In the genomic region with DNA sequence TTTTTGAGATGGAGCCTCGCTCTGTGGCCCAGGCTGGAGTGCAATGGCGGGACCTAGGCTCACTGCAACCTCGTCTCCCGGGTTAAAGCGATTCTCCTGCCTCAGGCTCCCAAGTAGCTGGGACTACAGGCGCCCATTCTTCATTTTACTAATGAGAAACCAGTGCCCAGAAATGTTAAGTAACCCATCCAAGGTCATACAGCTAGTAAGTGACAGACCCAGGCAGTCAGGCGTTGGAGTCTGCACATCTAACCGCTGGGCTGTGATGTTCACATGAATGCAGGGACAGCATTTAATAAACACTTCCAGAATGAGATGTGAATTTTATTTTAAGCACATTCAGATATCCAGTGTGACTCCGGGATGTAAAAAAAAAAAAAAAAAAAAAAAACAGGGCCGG, we compare ENCODE assay signal across 8 cellular contexts. TPM values are rescaled to one million over a fixed set of nuclear protein-coding genes. Genes with fewer than 3 reads are reported as not detected.
DNase-seq lines count a peak whose midpoint lies in the region; TF ChIP-seq lines count a peak whose summit lies in the region.

No MANE protein-coding gene starts in this region.

- no peak overlapping the region for H2BK120ac ChIP-seq in trophoblast cell (ENCODE audit: insufficient read depth, low read length, poor library complexity)

- H3K9me3 ChIP-seq in OCI-LY7 (ENCODE audit: low read length) = no peaks in the 10 kb centered on the region
- H3K9me3 ChIP-seq in endodermal cell (ENCODE audit: control insufficient read depth, low read length) = peaks cover 3% of the 10 kb centered on the region
- H3K9me3 ChIP-seq in trophoblast cell (ENCODE audit: insufficient read depth, low read depth, low read length) = no peaks in the 10 kb centered on the region

- H4K91ac ChIP-seq in trophoblast cell (ENCODE audit: low read depth, low read length) = no peak overlapping the region

- no peaks in the 10 kb centered on the region for H3K27me3 ChIP-seq in endodermal cell (ENCODE audit: control insufficient read depth, insufficient read depth, low read length, poor library complexity, severe bottlenecking)
- H3K27me3 ChIP-seq in trophoblast cell (ENCODE audit: insufficient read depth, low read length) = no peaks in the 10 kb centered on the region

- H3K36me3 ChIP-seq in OCI-LY7 (ENCODE audit: insufficient read depth, low read length) (peaks cover 11% of the 10 kb centered on the region), endodermal cell (ENCODE audit: control insufficient read depth, insufficient read depth, low read length) (peaks cover 5% of the 10 kb centered on the region), trophoblast cell (ENCODE audit: control insufficient read depth in 1 of 2, insufficient read depth in 2 of 2, low read length in 2 of 2) (no peaks in the 10 kb centered on the region)

- peaks cover 22% of the 10 kb centered on the region for H3K4me1 ChIP-seq in OCI-LY7 (ENCODE audit: insufficient read depth, low read length, poor library complexity, severe bottlenecking)
- H3K4me1 ChIP-seq in endodermal cell (ENCODE audit: control insufficient read depth, insufficient read depth, low read length) = no peaks in the 10 kb centered on the region
- peaks cover 2 to 3% of the 10 kb centered on the region in 2 experiments for H3K4me1 ChIP-seq in trophoblast cell (ENCODE audit: control insufficient read depth in 1 of 2, insufficient read depth in 2 of 2, low read length in 2 of 2)

- H3K9me3 Mint-ChIP-seq in endodermal cell = no peaks in the 10 kb centered on the region

- H3K14ac ChIP-seq in trophoblast cell (ENCODE audit: low read length) = no peak overlapping the region

- POLR2A ChIA-PET in OCI-LY7 (lab: Charles Lee) = interaction anchor here (0.6 to 2.3 kb wide), 4 partner anchors 22 to 81 kb away, joined by 3 to 11 read pairs (median 4); partner anchors contain the start of gene CPSF2

- intact Hi-C loops in OCI-LY7 (cut with micrococcal nuclease; ENCODE audit: unreplicated experiment) = loop anchor here (2.0 kb wide), 1 partner anchor 66 kb away; the partner anchor contains the start of gene ATXN3
- intact Hi-C loops in head of caudate nucleus (cut with DNase I) = loop anchor here (2.0 kb wide), 1 partner anchor 66 kb away; the partner anchor contains the start of gene ATXN3

- H3K4ac ChIP-seq in trophoblast cell (ENCODE audit: low read depth, low read length) = no peak overlapping the region

- CTCF ChIA-PET in OCI-LY7 (lab: Charles Lee; ENCODE audit: unreplicated experiment) = no interaction called here

- DNase-seq in GM12864 (ENCODE audit: low read depth) (no peak), OCI-LY7 (ENCODE audit: low spot score) (peak; percentile 4), endodermal cell (no peak), trophoblast cell (no peak), DMS153 (lab: John Stamatoyannopoulos, UW) (no peak), NCI-H1436 treated with DMSO at 0.1 percent for 48 hours (lab: John Stamatoyannopoulos, UW) (no peak), head of caudate nucleus (no peak), GM13977 (ENCODE audit: low spot score) (no peak)

- TF ChIP-seq CTCF in GM12864 (IDR thresholded peaks at IDR 0.05; ENCODE audit: low read depth, low read length, missing control alignments) (no peak), OCI-LY7 (conservative IDR thresholded peaks at IDR 0.05; ENCODE audit: low read length) (no peak), endodermal cell (conservative IDR thresholded peaks at IDR 0.05) (no peak), GM13977 (IDR thresholded peaks at IDR 0.05; ENCODE audit: extremely low read depth, insufficient read depth, missing control alignments) (no peak)

- H3K79me2 ChIP-seq in OCI-LY7 (ENCODE audit: insufficient read depth, low read depth, low read length) (peaks cover 43% of the 10 kb centered on the region), trophoblast cell (ENCODE audit: control insufficient read depth, insufficient read depth, low read length, poor library complexity) (peaks cover 7% of the 10 kb centered on the region)

- H3K18ac ChIP-seq in trophoblast cell (ENCODE audit: low read length) = peak overlapping the region; percentile 74

- in situ Hi-C loops in GM13977 (cut with MboI; ENCODE audit: low pct_unique_long_range_greater_than_20kb, low sequenced_read_pairs, unreplicated experiment) = no loop called here

- peaks cover 7% of the 10 kb centered on the region for H3K36me3 Mint-ChIP-seq in endodermal cell (ENCODE audit: low read depth)

- H4K12ac ChIP-seq in trophoblast cell (ENCODE audit: low read depth, low read length) = peak overlapping the region; percentile 65

- no peak overlapping the region for H2BK12ac ChIP-seq in trophoblast cell (ENCODE audit: low read length)

- no peaks in the 10 kb centered on the region for H3K9me2 ChIP-seq in OCI-LY7 (ENCODE audit: insufficient read depth, low read length)

- H2AFZ ChIP-seq in OCI-LY7 (ENCODE audit: low read length) (peak overlapping the region; percentile 74; the same call in 1 of the 2 replicates), trophoblast cell (ENCODE audit: insufficient read depth, low read length, poor library complexity) (no peak overlapping the region)

- no peak overlapping the region for H3K27ac Mint-ChIP-seq in endodermal cell

- H3K4me3 ChIP-seq in GM12864 (ENCODE audit: low read depth, low read length) (peak overlapping the region; percentile 98), OCI-LY7 (ENCODE audit: low read depth, low read length, poor library complexity, severe bottlenecking) (peak overlapping the region; percentile 81), endodermal cell (ENCODE audit: low read length) (peak overlapping the region; percentile 97), trophoblast cell (ENCODE audit: low read depth, low read length) (no peak overlapping the region)

- H3K4me1 Mint-ChIP-seq in endodermal cell = peaks cover 24% of the 10 kb centered on the region

- peaks cover 12% of the 10 kb centered on the region for H3K79me1 ChIP-seq in trophoblast cell (ENCODE audit: low read length)

- H2BK5ac ChIP-seq in trophoblast cell (ENCODE audit: low read depth, low read length, poor library complexity) = no peak overlapping the region

- H3K4me3 Mint-ChIP-seq in endodermal cell = peak overlapping the region; percentile 97

- no peak overlapping the region for H4K8ac ChIP-seq in trophoblast cell (ENCODE audit: low read depth, low read length)

- 0 out of 2 replicates have a peak, but pooled peaks cover 10% of the 10 kb centered on the region for H4K20me1 ChIP-seq in OCI-LY7 (ENCODE audit: insufficient read depth, low read length)

- peaks cover 3% of the 10 kb centered on the region for H3K27me3 Mint-ChIP-seq in endodermal cell (ENCODE audit: insufficient read depth)

- H2AK5ac ChIP-seq in trophoblast cell (ENCODE audit: low read length) = no peak overlapping the region

- H3K9ac ChIP-seq in endodermal cell (ENCODE audit: extremely low read depth, low read length, poor library complexity, severe bottlenecking) = no peak overlapping the region
- no peak overlapping the region for H3K9ac ChIP-seq in trophoblast cell (ENCODE audit: low read length)

- H3K4me2 ChIP-seq in OCI-LY7 (ENCODE audit: low read length) = peak overlapping the region; percentile 93
- H3K4me2 ChIP-seq in trophoblast cell (ENCODE audit: low read length) = peak overlapping the region; percentile 85

- no TSS peak for BruUV-seq in OCI-LY7 (replicated peaks; lab: Mats Ljungman, UMichigan)

- 92 to 93% methylated on average over 5 to 9 of the region's 10 CpGs for WGBS in endodermal cell (ENCODE audit: insufficient coverage in 1 of 2, insufficient read length in 1 of 2), 2 experiments
- no CpG with 5 or more reads among the region's 10 CpGs for WGBS in trophoblast cell (ENCODE audit: extremely low coverage, insufficient coverage, insufficient read length)

- peak overlapping the region; percentile 72 for H3K27ac ChIP-seq in OCI-LY7 (ENCODE audit: low read depth, low read length, poor library complexity, severe bottlenecking)
- no peak overlapping the region for H3K27ac ChIP-seq in endodermal cell (ENCODE audit: low read depth, low read length)
- no peak overlapping the region for H3K27ac ChIP-seq in trophoblast cell (ENCODE audit: low read depth, low read length)

- no peak overlapping the region for H3K23ac ChIP-seq in trophoblast cell (ENCODE audit: low read length)

RNA-seq across cellular contexts. Expression of gene TRIP11, which starts 1.3 kb away (rescaled TPM):
- total RNA-seq in OCI-LY7 (2014; rRNA removed; shearing (Covaris generic)) = 11.8 and 15.1 TPM in 2 replicates
- total RNA-seq in OCI-LY7 (2022) = 43.2 and 44.4 TPM in 2 replicates
- total RNA-seq in endodermal cell = 10 to 100 TPM; 39.0 to 40.8 TPM
- polyA plus RNA-seq in endodermal cell (2013, experiment 1 of 2) = 16.8 TPM
- polyA plus RNA-seq in endodermal cell (2013, experiment 2 of 2) = 20.9 TPM
- 21.2 and 22.2 TPM in 2 replicates for polyA plus RNA-seq in trophoblast cell (2013)
